26 cellular contexts compared by ENCODE assay signal in genomic region chr3:38095687-38096483, GRCh38. TPM values are rescaled to one million over a fixed set of nuclear protein-coding genes. Genes with fewer than 3 reads are reported as not detected.
A peak's percentile ranks its signal among the peaks of the same experiment; 100 is the strongest.
DNase-seq lines count a peak whose midpoint lies in the region; ATAC-seq, FAIRE-seq and TF ChIP-seq lines count a peak whose summit lies in the region.
"Had no signal": no experiment of that assay in that cellular context is flagged by ENCODE, and none has a peak within 500 bp of the region (broad histone marks: within the 10 kb centered on the region; RNA-seq: fewer than 3 reads in every experiment).

No MANE protein-coding gene starts in this region.

- H3K14ac ChIP-seq in neuronal stem cell (ENCODE audit: low read length), result no peak overlapping the region

- no peak overlapping the region for H2BK12ac ChIP-seq in neuronal stem cell (ENCODE audit: low read length)

- H3K27ac ChIP-seq in GM12878 (ENCODE audit: control insufficient read depth, insufficient read depth), result no peak overlapping the region
- H3K27ac ChIP-seq in hepatocyte, result no peak overlapping the region
- no peak overlapping the region for H3K27ac ChIP-seq in neuronal stem cell (replicated peaks; ENCODE audit: low read length)
- H3K27ac ChIP-seq: KMS-11, PC-9, RWPE1 had no signal

- no peaks in the 10 kb centered on the region for H3K9me3 Mint-ChIP-seq in T-helper 2 cell treated with Interferon-gamma antibody and Interleukin-4, amounts not matched to agents 5 μg/mL and 100 μg/mL, for 36 hours
- H3K9me3 Mint-ChIP-seq: CD14-positive monocyte; CD8-positive, alpha-beta memory T cell had no signal

- no peak overlapping the region for H3K27ac Mint-ChIP-seq in T-helper 2 cell treated with Interferon-gamma antibody and Interleukin-4, amounts not matched to agents 5 μg/mL and 100 μg/mL, for 36 hours
- H3K27ac Mint-ChIP-seq: CD14-positive monocyte; CD8-positive, alpha-beta memory T cell had no signal

- no peaks in the 10 kb centered on the region for H3K36me3 Mint-ChIP-seq in T-helper 2 cell treated with Interferon-gamma antibody and Interleukin-4, amounts not matched to agents 5 μg/mL and 100 μg/mL, for 36 hours (ENCODE audit: low read depth)
- H3K36me3 Mint-ChIP-seq: CD14-positive monocyte; CD8-positive, alpha-beta memory T cell had no signal

- no TSS peak for BruUV-seq in GM12878 (replicated peaks; lab: Mats Ljungman, UMichigan)

- POLR2A ChIA-PET in GM12878 (lab: Charles Lee), result interaction anchor here (0.6 kb wide), 1 partner anchor 193 kb away, joined by 4 read pairs; no protein-coding TSS in a partner anchor

- H3K79me1 ChIP-seq in neuronal stem cell (ENCODE audit: low read depth, low read length), result no peaks in the 10 kb centered on the region

- no peak for TF ChIP-seq POLR2A in GM12878 (IDR thresholded peaks at IDR 0.05; ENCODE audit: low read depth, low read length)

- H3K36me3 ChIP-seq in GM12878 (ENCODE audit: control insufficient read depth in 2 of 2, insufficient read depth in 2 of 2, low read length in 1 of 2), result no peaks in the 10 kb centered on the region
- no peaks in the 10 kb centered on the region for H3K36me3 ChIP-seq in hepatocyte (replicated peaks; ENCODE audit: insufficient read depth, low read depth)
- H3K36me3 ChIP-seq in neuronal stem cell (replicated peaks in 1 of 2; ENCODE audit: control insufficient read depth in 2 of 2, insufficient read depth in 2 of 2, low read length in 2 of 2), result no peaks in the 10 kb centered on the region
- H3K36me3 ChIP-seq: BE2C had no signal

- H3K79me2 ChIP-seq in GM12878 (ENCODE audit: control insufficient read depth, insufficient read depth, low read length) (no peaks in the 10 kb centered on the region), hepatocyte (no peaks in the 10 kb centered on the region)

- no peak overlapping the region for H3K23ac ChIP-seq in neuronal stem cell (ENCODE audit: low read depth, low read length, poor library complexity)

- SMC1A ChIA-PET in GM12878 (lab: Charles Lee; ENCODE audit: uncharacterized antibody, unreplicated experiment), result no interaction called here

- H3K4me1 Mint-ChIP-seq in T-helper 2 cell treated with Interferon-gamma antibody and Interleukin-4, amounts not matched to agents 5 μg/mL and 100 μg/mL, for 36 hours (ENCODE audit: low read depth), result no peaks in the 10 kb centered on the region
- H3K4me1 Mint-ChIP-seq: CD8-positive, alpha-beta memory T cell had no signal

- ATAC-seq in GM12878 (peak; percentile 29; the same call in 2 of the 3 replicates), HG03095 (IDR thresholded peaks at IDR 0.05; ENCODE audit: unreplicated experiment) (no peak)
- ATAC-seq: HCT116 had no signal

- CTCF ChIA-PET in GM12878 (lab: Yijun Ruan, JAX), result no interaction called here

- H3K9me2 ChIP-seq in hepatocyte (replicated peaks; ENCODE audit: insufficient read depth), result no peaks in the 10 kb centered on the region

- no peak overlapping the region for H3K4ac ChIP-seq in neuronal stem cell (ENCODE audit: low read length)

- H3K27me3 ChIP-seq in GM12878 (replicated peaks in 1 of 2; ENCODE audit: control insufficient read depth in 2 of 2, insufficient read depth in 2 of 2, low read length in 1 of 2), result peaks cover 0 to 4% of the 10 kb centered on the region in 2 experiments; a peak in 3 of 4 replicates
- H3K27me3 ChIP-seq in hepatocyte, result peaks cover 4% of the 10 kb centered on the region
- H3K27me3 ChIP-seq in neuronal stem cell (ENCODE audit: control insufficient read depth in 3 of 3, insufficient read depth in 3 of 3, low read depth in 1 of 3, low read length in 3 of 3), result peaks cover 0 to 4% (median 0%) of the 10 kb centered on the region in 3 experiments
- H3K27me3 ChIP-seq: BE2C had no signal

- no peak overlapping the region for H3K9ac ChIP-seq in GM12878 (ENCODE audit: control insufficient read depth, insufficient read depth, low read length)
- no peak overlapping the region for H3K9ac ChIP-seq in neuronal stem cell (ENCODE audit: low read depth, low read length, poor library complexity)
- H3K9ac ChIP-seq: KMS-11 had no signal

- FAIRE-seq in GM12878 (lab: Jason Lieb, UNC), result no peak
- FAIRE-seq: GM19239 had no signal

- H3K4me1 ChIP-seq in GM12878 (ENCODE audit: control insufficient read depth, insufficient read depth, low read length) (peaks cover 6% of the 10 kb centered on the region; the same call in 1 of the 2 replicates), hepatocyte (ENCODE audit: insufficient read depth) (no peaks in the 10 kb centered on the region), neuronal stem cell (ENCODE audit: control insufficient read depth in 2 of 2, insufficient read depth in 1 of 2, low read depth in 1 of 2, low read length in 2 of 2) (peaks cover 15 to 17% of the 10 kb centered on the region in 2 donors)
- H3K4me1 ChIP-seq: BE2C had no signal

- 22% methylated on average over 6 of the region's 6 CpGs for WGBS in GM12878 (ENCODE audit: insufficient coverage, insufficient replicate concordance, low lambda C conversion rate, missing lambda C conversion rate)
- 80% methylated on average over 6 of the region's 6 CpGs for WGBS in hepatocyte (ENCODE audit: low lambda C conversion rate, missing lambda C conversion rate)
- WGBS in neuronal stem cell (ENCODE audit: extremely low coverage in 2 of 2, insufficient read length in 2 of 2, insufficient replicate concordance in 1 of 2), 2 donors, result no CpG with 5 or more reads among the region's 6 CpGs

- H3K4me3 ChIP-seq in GM12878 (no peak overlapping the region), hepatocyte (no peak overlapping the region), neuronal stem cell (ENCODE audit: low read length in 2 of 2) (no peak overlapping the region)
- H3K4me3 ChIP-seq: PC-9 had no signal

- H3K18ac ChIP-seq in neuronal stem cell (ENCODE audit: low read length), result peak overlapping the region; percentile 40

- no peak overlapping the region for H4K8ac ChIP-seq in neuronal stem cell (ENCODE audit: low read depth, low read length)

- H3K27me3 Mint-ChIP-seq in T-helper 2 cell treated with Interferon-gamma antibody and Interleukin-4, amounts not matched to agents 5 μg/mL and 100 μg/mL, for 36 hours (ENCODE audit: low read depth), result peaks cover 8% of the 10 kb centered on the region

- TF ChIP-seq RAD21 in GM12878 (IDR thresholded peaks at IDR 0.05; ENCODE audit: insufficient read depth, low read depth, low read length), result no peak

- H2BK120ac ChIP-seq in neuronal stem cell (ENCODE audit: low read depth, low read length), result peak overlapping the region; percentile 49

- TF ChIP-seq EP300 in GM12878 (IDR thresholded peaks at IDR 0.05; ENCODE audit: borderline replicate concordance in 1 of 2, control insufficient read depth in 1 of 2, low read depth in 2 of 2, low read length in 2 of 2), result no peak

- no peak overlapping the region for H2BK5ac ChIP-seq in neuronal stem cell (ENCODE audit: low read length)

- H3K4me3 Mint-ChIP-seq in T-helper 2 cell treated with Interferon-gamma antibody and Interleukin-4, amounts not matched to agents 5 μg/mL and 100 μg/mL, for 36 hours, result no peak overlapping the region
- H3K4me3 Mint-ChIP-seq: CD14-positive monocyte, IgD-negative memory B cell had no signal

- no peak overlapping the region for H2AFZ ChIP-seq in GM12878 (ENCODE audit: control insufficient read depth, low read depth, low read length)
- H2AFZ ChIP-seq in hepatocyte, result no peak overlapping the region
- H2AFZ ChIP-seq in neuronal stem cell (ENCODE audit: low read length), result peak overlapping the region; percentile 13
- H2AFZ ChIP-seq: PC-9 had no signal

- in situ Hi-C loops in GM12878 (cut with MboI), result no loop called here

- H3K4me2 ChIP-seq in GM12878 (ENCODE audit: control insufficient read depth, insufficient read depth) (no peak overlapping the region), hepatocyte (no peak overlapping the region), neuronal stem cell (ENCODE audit: insufficient read depth, low read length, poor library complexity, severe bottlenecking) (no peak overlapping the region)
- H3K4me2 ChIP-seq: KMS-11, PC-9 had no signal

- intact Hi-C loops in GM12878 (cut with micrococcal nuclease; ENCODE audit: unreplicated experiment), result no loop called here

- H4K91ac ChIP-seq in neuronal stem cell (ENCODE audit: low read depth, low read length, poor library complexity), result peak overlapping the region; percentile 39

- H3K9me3 ChIP-seq in GM12878 (replicated peaks; ENCODE audit: control insufficient read depth, insufficient read depth, low read length) (no peaks in the 10 kb centered on the region), hepatocyte (ENCODE audit: low read depth) (no peaks in the 10 kb centered on the region), neuronal stem cell (replicated peaks in 1 of 2; ENCODE audit: control insufficient read depth in 2 of 2, insufficient read depth in 1 of 2, low read depth in 1 of 2, low read length in 2 of 2) (no peaks in the 10 kb centered on the region)
- H3K9me3 ChIP-seq: BE2C had no signal

- TF ChIP-seq CTCF in GM12878 (IDR thresholded peaks at IDR 0.05 in 2 of 3, conservative IDR thresholded peaks at IDR 0.05 in 1 of 3; ENCODE audit: control insufficient read depth in 2 of 3, extremely low read depth in 1 of 3, insufficient read depth in 1 of 3, low read depth in 3 of 3, low read length in 3 of 3), result no peak
- TF ChIP-seq CTCF in hepatocyte (IDR thresholded peaks at IDR 0.05; ENCODE audit: poor library complexity), result no peak

- H4K20me1 ChIP-seq in GM12878 (ENCODE audit: control insufficient read depth, insufficient read depth), result no peaks in the 10 kb centered on the region
- H4K20me1 ChIP-seq in hepatocyte (ENCODE audit: insufficient read depth, poor library complexity, severe bottlenecking), result no peaks in the 10 kb centered on the region

- RAD21 ChIA-PET in GM12878 (lab: Charles Lee; ENCODE audit: unreplicated experiment), result no interaction called here

- no peak overlapping the region for H2AK5ac ChIP-seq in neuronal stem cell (ENCODE audit: low read depth, low read length)

- DNase-seq in GM12878 (ENCODE audit: low read depth, low spot score) (no peak), hepatocyte (ENCODE audit: low spot score) (peak; percentile 1), neuronal stem cell (ENCODE audit: low spot score) (no peak), AG08395 (ENCODE audit: low spot score) (no peak), Kasumi-1 (lab: John Stamatoyannopoulos, UW) (no peak)
- DNase-seq in T-helper 2 cell treated with Interferon-gamma antibody and Interleukin-4, amounts not matched to agents 5 μg/mL and 100 μg/mL, for 36 hours (ENCODE audit: low spot score), result no peak
- DNase-seq: BE2C; CD8-positive, alpha-beta memory T cell; DMS 273 treated with DMSO at 0.1 percent for 48 hours; DMS79; NCI-H1105; NCI-H1436 treated with DMSO at 0.1 percent for 48 hours; NCI-H1930; NCI-H2107; NCI-H774; PC-9; SHP77 had no signal

- peak overlapping the region; percentile 87 for H2BK15ac ChIP-seq in neuronal stem cell (ENCODE audit: low read length)

RNA-seq across cellular contexts. Expression of gene ACAA1, which starts 41.0 kb away (rescaled TPM):
- 37.3 and 41.0 TPM in 2 replicates for total RNA-seq in GM12878 (2013; cell fraction: nucleolus; rRNA removed)
- total RNA-seq in GM12878 (2014; rRNA removed), result 41.9 and 56.5 TPM in 2 replicates
- total RNA-seq in GM12878 (2014; rRNA removed; fragmentation: Illumina TruSeq; extraction: Trizol), result 41.0 and 43.3 TPM in 2 replicates
- 65.6 and 68.1 TPM in 2 replicates for total RNA-seq in GM12878 (2021)
- polyA plus RNA-seq in GM12878 (2011; ENCODE audit: low read depth), result 24.5 TPM
- 54.9 and 85.4 TPM in 2 replicates for polyA plus RNA-seq in GM12878 (2011; rRNA removed)
- 80.7 and 120 TPM in 2 replicates for polyA plus RNA-seq in GM12878 (2011; cell fraction: cytosol; rRNA removed)
- polyA plus RNA-seq in GM12878 (2011; cell fraction: nucleus; rRNA removed), result 330 and 337 TPM in 2 replicates
- polyA plus RNA-seq in GM12878 (2012), result 49.4 and 50.7 TPM in 2 replicates
- polyA plus RNA-seq in GM12878 (2014; fragmentation: Illumina TruSeq; extraction: Trizol), result 24.5 and 51.5 TPM in 2 replicates
- 10 to 100 TPM in 1 of 2 experiments, 1 to 10 TPM in 1; 5.7 to 12.6 TPM for polyA plus RNA-seq in GM12878 (2014; fragmentation: Nextera tagmentation; extraction: Ambion mirVana)
- 79.2 and 90.2 TPM in 2 replicates for polyA plus RNA-seq in GM12878 (2014; rRNA removed)
- 10 to 100 TPM; 64.8 to 75.1 TPM for polyA plus RNA-seq in GM12878 (2016; fragmentation: Nextera tagmentation; extraction: Ambion mirVana)
- 73.1 and 103 TPM in 2 replicates for polyA minus RNA-seq in GM12878 (2011; rRNA and poly(A)+ RNA removed)
- polyA minus RNA-seq in GM12878 (2011; cell fraction: cytosol; rRNA and poly(A)+ RNA removed), result 21.1 and 21.5 TPM in 2 replicates
- 90.7 and 132 TPM in 2 replicates for polyA minus RNA-seq in GM12878 (2011; cell fraction: nucleus; rRNA and poly(A)+ RNA removed)
- 141 and 152 TPM in 2 replicates for total RNA-seq in hepatocyte
- 213 and 250 TPM in 2 replicates for polyA plus RNA-seq in hepatocyte
- 11.6 TPM for polyA plus RNA-seq in neuronal stem cell (2013, experiment 1 of 2)
- polyA plus RNA-seq in neuronal stem cell (2013, experiment 2 of 2), result 11.5 TPM

RNA-seq across cellular contexts. Expression of gene MYD88, which starts 42.6 kb away (rescaled TPM):
- 12.8 and 14.6 TPM in 2 replicates for total RNA-seq in GM12878 (2013; cell fraction: nucleolus; rRNA removed)
- total RNA-seq in GM12878 (2014; rRNA removed), result 28.7 and 38.6 TPM in 2 replicates
- 5.5 and 6.2 TPM in 2 replicates for total RNA-seq in GM12878 (2014; rRNA removed; fragmentation: Illumina TruSeq; extraction: Trizol)
- total RNA-seq in GM12878 (2021), result 65.6 and 67.7 TPM in 2 replicates
- 37.6 TPM for polyA plus RNA-seq in GM12878 (2011; ENCODE audit: low read depth)
- 41.6 and 61.7 TPM in 2 replicates for polyA plus RNA-seq in GM12878 (2011; rRNA removed)
- polyA plus RNA-seq in GM12878 (2011; cell fraction: cytosol; rRNA removed), result 93.6 and 108 TPM in 2 replicates
- 83.5 and 84.2 TPM in 2 replicates for polyA plus RNA-seq in GM12878 (2011; cell fraction: nucleus; rRNA removed)
- polyA plus RNA-seq in GM12878 (2012), result 39.3 and 44.4 TPM in 2 replicates
- polyA plus RNA-seq in GM12878 (2014; fragmentation: Illumina TruSeq; extraction: Trizol), result 83.0 and 84.8 TPM in 2 replicates
- polyA plus RNA-seq in GM12878 (2014; fragmentation: Nextera tagmentation; extraction: Ambion mirVana), result 10 to 100 TPM; 37.6 to 82.0 TPM
- 80.2 and 96.7 TPM in 2 replicates for polyA plus RNA-seq in GM12878 (2014; rRNA removed)
- polyA plus RNA-seq in GM12878 (2016; fragmentation: Nextera tagmentation; extraction: Ambion mirVana), result 10 to 100 TPM; 69.4 to 83.4 TPM
- 82.8 and 102 TPM in 2 replicates for polyA minus RNA-seq in GM12878 (2011; rRNA and poly(A)+ RNA removed)
- 29.2 and 32.2 TPM in 2 replicates for polyA minus RNA-seq in GM12878 (2011; cell fraction: cytosol; rRNA and poly(A)+ RNA removed)
- polyA minus RNA-seq in GM12878 (2011; cell fraction: nucleus; rRNA and poly(A)+ RNA removed), result 38.7 and 48.3 TPM in 2 replicates
- total RNA-seq in hepatocyte, result 12.7 and 14.3 TPM in 2 replicates
- 44.7 and 51.4 TPM in 2 replicates for polyA plus RNA-seq in hepatocyte
- polyA plus RNA-seq in neuronal stem cell (2013, experiment 1 of 2), result 20.8 TPM
- polyA plus RNA-seq in neuronal stem cell (2013, experiment 2 of 2), result 20.5 TPM

RNA-seq across cellular contexts. Expression of gene DLEC1, which starts 56.9 kb away (rescaled TPM):
- total RNA-seq in GM12878 (2013; cell fraction: nucleolus; rRNA removed), result 1.2 and 4.2 TPM in 2 replicates
- total RNA-seq in GM12878 (2014; rRNA removed) (not detected in 2 replicates), GM12878 (2014; rRNA removed; fragmentation: Illumina TruSeq; extraction: Trizol) (0.04 TPM in 1 of 2 replicates, not detected in the other), GM12878 (2021) (0.08 TPM in 2 replicates), hepatocyte (0.23 and 0.68 TPM in 2 replicates)
- 0.05 TPM for polyA plus RNA-seq in GM12878 (2011; ENCODE audit: low read depth)
- polyA plus RNA-seq in GM12878 (2011; rRNA removed) (0.03 and 0.05 TPM in 2 replicates), GM12878 (2014; fragmentation: Illumina TruSeq; extraction: Trizol) (not detected in 2 replicates), GM12878 (2014; fragmentation: Nextera tagmentation; extraction: Ambion mirVana) (under 1 TPM; 0.07 to 0.14 TPM), GM12878 (2014; rRNA removed) (0.03 and 0.04 TPM in 2 replicates), GM12878 (2016; fragmentation: Nextera tagmentation; extraction: Ambion mirVana) (under 1 TPM in 1 of 2 experiments, not detected in 1; 0.29 TPM), hepatocyte (1.5 and 1.6 TPM in 2 replicates)
- polyA plus RNA-seq in GM12878 (2011; cell fraction: cytosol; rRNA removed), result 0.02 and 0.03 TPM in 2 replicates
- polyA plus RNA-seq in GM12878 (2011; cell fraction: nucleus; rRNA removed), result 0.35 and 0.81 TPM in 2 replicates
- polyA plus RNA-seq in GM12878 (2012), result 0.07 and 0.50 TPM in 2 replicates
- polyA minus RNA-seq in GM12878 (2011; rRNA and poly(A)+ RNA removed), result 0.07 and 0.21 TPM in 2 replicates
- polyA minus RNA-seq in GM12878 (2011; cell fraction: cytosol; rRNA and poly(A)+ RNA removed), result not detected in 2 replicates
- 0.10 and 3.7 TPM in 2 replicates for polyA minus RNA-seq in GM12878 (2011; cell fraction: nucleus; rRNA and poly(A)+ RNA removed)
- 2.5 TPM for polyA plus RNA-seq in neuronal stem cell (2013, experiment 1 of 2)
- polyA plus RNA-seq in neuronal stem cell (2013, experiment 2 of 2), result 2.5 TPM
- total RNA-seq: A673, SK-MEL-5 had no signal
